In the genomic region with DNA sequence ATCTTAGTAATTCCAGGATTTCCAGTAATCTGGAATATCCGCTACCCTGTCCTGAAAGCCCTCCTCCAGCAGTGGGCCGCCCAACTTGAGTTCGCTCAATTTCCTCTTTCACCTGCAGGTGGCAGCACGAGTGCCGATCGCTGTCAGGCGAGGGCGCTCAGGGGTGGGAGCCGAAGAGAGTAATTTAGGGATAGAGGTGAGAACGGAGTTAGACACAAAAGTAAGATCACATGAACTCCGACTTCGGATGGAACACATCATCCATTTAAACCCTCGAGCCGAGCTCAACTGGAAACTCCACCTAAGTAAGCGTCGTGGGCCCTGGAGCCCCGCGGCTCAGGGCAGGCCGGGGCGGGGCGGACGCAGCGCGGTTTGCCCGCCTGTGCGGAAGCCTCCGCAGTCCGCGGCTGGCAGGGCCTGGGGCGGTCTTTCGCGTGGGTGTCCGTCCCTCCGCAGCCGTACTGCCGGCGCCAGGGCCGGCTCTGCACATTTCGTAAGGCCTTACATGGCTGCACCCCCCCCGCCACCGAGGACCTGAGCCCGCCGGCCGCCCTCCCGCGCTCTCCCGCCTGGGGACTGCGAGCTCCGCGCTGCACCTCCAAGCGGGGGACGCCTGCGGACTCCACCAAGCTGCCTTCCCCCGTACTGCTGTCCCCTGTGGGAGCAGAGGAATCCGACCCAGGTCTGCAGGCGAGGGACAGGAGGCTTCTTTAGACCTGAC, we compare ENCODE assay signal across 1 cellular context.
TF ChIP-seq lines count a peak whose summit lies in the region.

No MANE protein-coding gene starts in this region.

TF ChIP-seq in K562, 482 proteins besides CTCF, POLR2A, EP300 and RAD21 (continued from another document and continues in another):
- TF ChIP-seq, protein P1, sequence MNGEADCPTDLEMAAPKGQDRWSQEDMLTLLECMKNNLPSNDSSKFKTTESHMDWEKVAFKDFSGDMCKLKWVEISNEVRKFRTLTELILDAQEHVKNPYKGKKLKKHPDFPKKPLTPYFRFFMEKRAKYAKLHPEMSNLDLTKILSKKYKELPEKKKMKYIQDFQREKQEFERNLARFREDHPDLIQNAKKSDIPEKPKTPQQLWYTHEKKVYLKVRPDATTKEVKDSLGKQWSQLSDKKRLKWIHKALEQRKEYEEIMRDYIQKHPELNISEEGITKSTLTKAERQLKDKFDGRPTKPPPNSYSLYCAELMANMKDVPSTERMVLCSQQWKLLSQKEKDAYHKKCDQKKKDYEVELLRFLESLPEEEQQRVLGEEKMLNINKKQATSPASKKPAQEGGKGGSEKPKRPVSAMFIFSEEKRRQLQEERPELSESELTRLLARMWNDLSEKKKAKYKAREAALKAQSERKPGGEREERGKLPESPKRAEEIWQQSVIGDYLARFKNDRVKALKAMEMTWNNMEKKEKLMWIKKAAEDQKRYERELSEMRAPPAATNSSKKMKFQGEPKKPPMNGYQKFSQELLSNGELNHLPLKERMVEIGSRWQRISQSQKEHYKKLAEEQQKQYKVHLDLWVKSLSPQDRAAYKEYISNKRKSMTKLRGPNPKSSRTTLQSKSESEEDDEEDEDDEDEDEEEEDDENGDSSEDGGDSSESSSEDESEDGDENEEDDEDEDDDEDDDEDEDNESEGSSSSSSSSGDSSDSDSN (IDR thresholded peaks at IDR 0.05; ENCODE audit: borderline replicate concordance in 1 of 2, low read depth in 2 of 2, low read length in 2 of 2), result peak; percentile 60 to 70; a peak in 3 of 4 replicates
- no peak for TF ChIP-seq BMI1 (IDR thresholded peaks at IDR 0.05; ENCODE audit: low read length)
- TF ChIP-seq E2F6 (IDR thresholded peaks at IDR 0.05; ENCODE audit: borderline replicate concordance in 1 of 2, extremely low read depth in 1 of 2, insufficient read depth in 1 of 2, insufficient read length in 1 of 2, low read depth in 1 of 2, low read length in 1 of 2, poor library complexity in 1 of 2, severe bottlenecking in 1 of 2), result peak; percentile 51 to 79
- no peak for TF ChIP-seq SMARCB1 (IDR thresholded peaks at IDR 0.05; ENCODE audit: insufficient read length, low read depth)
- TF ChIP-seq, protein P2, sequence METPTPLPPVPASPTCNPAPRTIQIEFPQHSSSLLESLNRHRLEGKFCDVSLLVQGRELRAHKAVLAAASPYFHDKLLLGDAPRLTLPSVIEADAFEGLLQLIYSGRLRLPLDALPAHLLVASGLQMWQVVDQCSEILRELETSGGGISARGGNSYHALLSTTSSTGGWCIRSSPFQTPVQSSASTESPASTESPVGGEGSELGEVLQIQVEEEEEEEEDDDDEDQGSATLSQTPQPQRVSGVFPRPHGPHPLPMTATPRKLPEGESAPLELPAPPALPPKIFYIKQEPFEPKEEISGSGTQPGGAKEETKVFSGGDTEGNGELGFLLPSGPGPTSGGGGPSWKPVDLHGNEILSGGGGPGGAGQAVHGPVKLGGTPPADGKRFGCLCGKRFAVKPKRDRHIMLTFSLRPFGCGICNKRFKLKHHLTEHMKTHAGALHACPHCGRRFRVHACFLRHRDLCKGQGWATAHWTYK (CRISPR knock-in tag; IDR thresholded peaks at IDR 0.05), result no peak
- TF ChIP-seq ZNF79 (CRISPR knock-in tag; IDR thresholded peaks at IDR 0.05; ENCODE audit: low read depth), result no peak
- TF ChIP-seq ILF3 (IDR thresholded peaks at IDR 0.05; ENCODE audit: borderline replicate concordance), result no peak
- no peak for TF ChIP-seq ZNF224 (CRISPR knock-in tag; IDR thresholded peaks at IDR 0.05)
- 0 out of 2 replicates have a peak, but pooled peaks have one; percentile 33 for TF ChIP-seq EGR1 (conservative IDR thresholded peaks at IDR 0.05)
- no peak for TF ChIP-seq ZNF780A (CRISPR knock-in tag; IDR thresholded peaks at IDR 0.05)
- TF ChIP-seq NR1H2 (CRISPR knock-in tag; IDR thresholded peaks at IDR 0.05), result no peak
- TF ChIP-seq TSC22D4 (tag; IDR thresholded peaks at IDR 0.05), result no peak
- TF ChIP-seq ZNF175 (CRISPR knock-in tag; IDR thresholded peaks at IDR 0.05; ENCODE audit: low read depth), result no peak
- peak; percentile 47; the same call in 1 of the 2 replicates for TF ChIP-seq DEAF1 (CRISPR knock-in tag; IDR thresholded peaks at IDR 0.05)
- no peak for TF ChIP-seq ZNF165 (CRISPR knock-in tag; IDR thresholded peaks at IDR 0.05; ENCODE audit: borderline replicate concordance)
- no peak for TF ChIP-seq CREB5 (CRISPR knock-in tag; IDR thresholded peaks at IDR 0.05)
- no peak for TF ChIP-seq ZHX1 (conservative IDR thresholded peaks at IDR 0.05; ENCODE audit: low read length)
- no peak for TF ChIP-seq LEF1 (IDR thresholded peaks at IDR 0.05)
- no peak for TF ChIP-seq ZNF277 (CRISPR knock-in tag; IDR thresholded peaks at IDR 0.05; ENCODE audit: borderline replicate concordance)
- TF ChIP-seq MTA3 (IDR thresholded peaks at IDR 0.05; ENCODE audit: borderline replicate concordance), result 0 out of 2 replicates have a peak, but pooled peaks have one; percentile 41
- TF ChIP-seq TOE1 (IDR thresholded peaks at IDR 0.05; ENCODE audit: borderline replicate concordance), result no peak
- no peak for TF ChIP-seq TOE1 (CRISPR knock-in tag; IDR thresholded peaks at IDR 0.05; ENCODE audit: borderline replicate concordance, low read depth)
- no peak for TF ChIP-seq ATF1 (CRISPR knock-in tag; IDR thresholded peaks at IDR 0.05)
- TF ChIP-seq ATF1 (tag; IDR thresholded peaks at IDR 0.05), result 0 out of 2 replicates have a peak, but pooled peaks have one; percentile 26
- TF ChIP-seq, protein P3, sequence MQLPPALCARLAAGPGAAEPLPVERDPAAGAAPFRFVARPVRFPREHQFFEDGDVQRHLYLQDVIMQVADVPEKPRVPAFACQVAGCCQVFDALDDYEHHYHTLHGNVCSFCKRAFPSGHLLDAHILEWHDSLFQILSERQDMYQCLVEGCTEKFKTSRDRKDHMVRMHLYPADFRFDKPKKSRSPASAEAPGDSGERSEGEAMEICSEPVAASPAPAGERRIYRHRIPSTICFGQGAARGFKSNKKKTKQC (CRISPR knock-in tag; IDR thresholded peaks at IDR 0.05), result peak; percentile 67; the same call in 1 of the 2 replicates
- TF ChIP-seq ZNF174 (CRISPR knock-in tag; IDR thresholded peaks at IDR 0.05), result no peak
- TF ChIP-seq, protein P4, sequence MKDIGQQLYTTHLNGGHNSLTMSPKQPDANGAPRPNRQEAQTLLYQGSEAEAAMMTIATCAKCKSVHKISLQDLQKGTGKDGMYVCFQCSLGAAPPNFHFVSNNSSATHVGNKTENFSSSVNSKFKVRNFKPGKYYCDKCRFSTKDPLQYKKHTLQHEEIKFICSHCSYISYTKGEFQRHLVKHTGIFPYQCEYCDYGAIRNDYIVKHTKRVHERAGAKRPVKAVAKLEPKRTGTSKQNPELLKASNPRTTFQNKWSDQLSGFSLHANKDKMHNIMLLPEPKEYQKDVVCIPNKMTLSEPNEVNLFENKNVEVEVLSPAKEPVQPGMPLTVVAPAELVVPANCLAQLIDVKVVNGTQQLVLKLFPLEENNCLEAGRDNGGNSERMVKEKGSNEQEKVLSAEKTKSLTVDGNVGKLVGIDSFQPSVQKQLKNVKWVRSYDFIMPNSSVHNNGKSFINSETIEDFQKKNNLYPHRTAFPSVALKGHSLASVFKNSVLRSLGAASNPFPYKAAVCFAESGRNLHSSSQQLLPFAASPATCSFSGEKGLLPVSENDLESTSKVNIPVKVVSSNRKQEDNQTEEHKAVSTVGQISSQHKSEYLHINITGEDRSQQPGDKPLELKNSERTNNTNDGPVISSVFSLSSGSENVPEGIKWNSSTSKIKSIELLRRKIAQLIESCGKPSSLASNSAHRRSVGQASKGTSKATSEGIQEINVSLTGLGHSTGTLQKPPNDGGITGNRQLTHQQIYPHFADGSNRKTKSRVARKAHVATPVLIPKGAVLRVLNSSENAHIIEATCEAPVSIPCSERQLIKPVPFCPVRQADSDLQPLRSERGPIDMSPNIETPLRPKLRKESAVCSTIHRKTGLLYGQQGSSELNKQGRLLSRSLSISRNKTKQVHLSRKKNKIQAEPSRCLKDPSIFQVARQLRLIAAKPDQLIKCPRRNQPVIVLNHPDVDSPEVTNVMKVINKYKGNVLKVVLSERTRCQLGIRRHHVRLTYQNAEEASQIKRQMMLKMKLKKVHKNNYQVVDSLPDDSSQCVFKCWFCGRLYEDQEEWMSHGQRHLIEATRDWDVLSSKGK (CRISPR knock-in tag; IDR thresholded peaks at IDR 0.05), result no peak
- TF ChIP-seq STAG1 (CRISPR knock-in tag; IDR thresholded peaks at IDR 0.05; ENCODE audit: borderline replicate concordance), result peak; percentile 28; the same call in 1 of the 2 replicates
- TF ChIP-seq RBM22 (IDR thresholded peaks at IDR 0.05; ENCODE audit: low read depth, low read length, poor library complexity, severe bottlenecking), result no peak
- TF ChIP-seq, protein P5, sequence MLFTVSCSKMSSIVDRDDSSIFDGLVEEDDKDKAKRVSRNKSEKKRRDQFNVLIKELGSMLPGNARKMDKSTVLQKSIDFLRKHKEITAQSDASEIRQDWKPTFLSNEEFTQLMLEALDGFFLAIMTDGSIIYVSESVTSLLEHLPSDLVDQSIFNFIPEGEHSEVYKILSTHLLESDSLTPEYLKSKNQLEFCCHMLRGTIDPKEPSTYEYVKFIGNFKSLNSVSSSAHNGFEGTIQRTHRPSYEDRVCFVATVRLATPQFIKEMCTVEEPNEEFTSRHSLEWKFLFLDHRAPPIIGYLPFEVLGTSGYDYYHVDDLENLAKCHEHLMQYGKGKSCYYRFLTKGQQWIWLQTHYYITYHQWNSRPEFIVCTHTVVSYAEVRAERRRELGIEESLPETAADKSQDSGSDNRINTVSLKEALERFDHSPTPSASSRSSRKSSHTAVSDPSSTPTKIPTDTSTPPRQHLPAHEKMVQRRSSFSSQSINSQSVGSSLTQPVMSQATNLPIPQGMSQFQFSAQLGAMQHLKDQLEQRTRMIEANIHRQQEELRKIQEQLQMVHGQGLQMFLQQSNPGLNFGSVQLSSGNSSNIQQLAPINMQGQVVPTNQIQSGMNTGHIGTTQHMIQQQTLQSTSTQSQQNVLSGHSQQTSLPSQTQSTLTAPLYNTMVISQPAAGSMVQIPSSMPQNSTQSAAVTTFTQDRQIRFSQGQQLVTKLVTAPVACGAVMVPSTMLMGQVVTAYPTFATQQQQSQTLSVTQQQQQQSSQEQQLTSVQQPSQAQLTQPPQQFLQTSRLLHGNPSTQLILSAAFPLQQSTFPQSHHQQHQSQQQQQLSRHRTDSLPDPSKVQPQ (CRISPR knock-in tag; IDR thresholded peaks at IDR 0.05; ENCODE audit: borderline replicate concordance), result no peak
- no peak; the same call in none of the 2 replicates for TF ChIP-seq CXXC5 (CRISPR knock-in tag; IDR thresholded peaks at IDR 0.05)
